8 cellular contexts compared by ENCODE assay signal in the genomic region with DNA sequence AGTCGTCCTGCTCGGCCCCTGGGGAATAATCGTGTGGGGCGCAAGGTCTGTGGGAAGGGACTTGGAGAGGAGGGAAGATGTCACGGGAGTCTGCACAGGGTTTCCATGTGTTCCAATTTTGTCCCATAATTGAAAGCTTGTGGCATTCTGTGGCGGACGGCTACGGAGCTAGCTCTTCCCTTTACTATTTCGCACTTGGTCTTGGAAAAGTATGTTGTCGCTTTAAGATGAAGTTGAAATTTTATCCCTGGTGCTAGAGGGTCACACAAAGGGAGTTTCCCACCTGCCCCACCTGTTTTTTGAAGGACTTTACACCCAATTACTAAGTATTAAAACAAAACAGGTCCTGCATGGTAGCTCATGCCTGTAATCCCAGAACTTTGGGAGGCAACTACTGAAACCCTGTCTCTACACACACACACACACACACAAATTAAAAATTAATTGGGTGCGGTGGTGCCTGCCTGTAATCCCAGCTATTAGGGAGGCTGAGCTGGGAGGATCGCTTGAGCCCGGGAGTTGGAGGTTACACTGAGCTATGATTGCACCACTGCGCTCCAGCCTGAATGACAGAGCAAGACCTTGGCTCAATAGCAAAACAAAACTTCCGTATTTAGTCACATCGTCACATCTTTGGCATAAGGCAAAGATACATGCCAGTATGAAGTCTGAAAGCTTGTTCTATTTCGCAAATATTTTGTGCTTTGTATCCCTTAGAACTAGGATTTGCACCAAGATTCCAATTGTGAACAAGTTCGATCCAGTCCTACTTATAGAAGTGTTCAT. TPM values are rescaled to one million over a fixed set of nuclear protein-coding genes. Genes with fewer than 3 reads are reported as not detected.
A peak's percentile ranks its signal among the peaks of the same experiment; 100 is the strongest.
DNase-seq lines count a peak whose midpoint lies in the region; ATAC-seq and TF ChIP-seq lines count a peak whose summit lies in the region.

No MANE protein-coding gene starts in this region.

- BruUV-seq in Panc1 (replicated peaks; lab: Mats Ljungman, UMichigan): TSS peak; percentile 92

- POLR2A ChIA-PET in Panc1 (lab: Charles Lee): interaction anchor here (0.6 kb wide), 3 partner anchors 58 to 355 kb away, joined by 3 to 7 read pairs (median 4); no protein-coding TSS in a partner anchor

- H3K36me3 Mint-ChIP-seq in dendritic cell treated with granulocyte-macrophage colony-stimulating factor and Interleukin-4, amounts not matched to agents 40 ng/mL and 50 ng/mL, for 4 days (ENCODE audit: low read depth): peaks cover 77% of the 10 kb centered on the region

- H3K27ac ChIP-seq in Panc1 (ENCODE audit: low read length) (peak overlapping the region; percentile 92), upper lobe of left lung (peak overlapping the region; percentile 100)

- intact Hi-C loops in Panc1 (cut with micrococcal nuclease; ENCODE audit: unreplicated experiment): no loop called here
- intact Hi-C loops in dendritic cell treated with granulocyte-macrophage colony-stimulating factor and Interleukin-4, amounts not matched to agents 40 ng/mL and 50 ng/mL, for 4 days (cut with micrococcal nuclease): loop anchor here (5.0 to 10.0 kb wide), 2 partner anchors 75 to 123 kb away; partner anchors contain the start of genes COG3 and SLC25A30

- DNase-seq in DMS 273 (lab: John Stamatoyannopoulos, UW; ENCODE audit: unreplicated experiment) (peak; percentile 29), DMS 273 treated with DMSO at 0.1 percent for 48 hours (lab: John Stamatoyannopoulos, UW) (no peak), Panc1 (ENCODE audit: low read depth, low spot score) (no peak), medulla oblongata (ENCODE audit: extremely low spot score) (peak; percentile 32), upper lobe of left lung (peak in 1 of 2 donors; percentile 72)

- H3K27me3 Mint-ChIP-seq in dendritic cell treated with granulocyte-macrophage colony-stimulating factor and Interleukin-4, amounts not matched to agents 40 ng/mL and 50 ng/mL, for 4 days: no peaks in the 10 kb centered on the region

- peak overlapping the region; percentile 91 for H3K4me3 Mint-ChIP-seq in dendritic cell treated with granulocyte-macrophage colony-stimulating factor and Interleukin-4, amounts not matched to agents 40 ng/mL and 50 ng/mL, for 4 days

- peaks cover 13% of the 10 kb centered on the region for H3K4me1 ChIP-seq in Panc1 (ENCODE audit: control insufficient read depth, insufficient read depth, low read length)
- peaks cover 32 to 43% (median 36%) of the 10 kb centered on the region in 4 donors for H3K4me1 ChIP-seq in upper lobe of left lung

- H3K9me3 ChIP-seq in Panc1 (ENCODE audit: control insufficient read depth, insufficient read depth, low read depth, low read length) (no peaks in the 10 kb centered on the region), upper lobe of left lung (no peaks in the 10 kb centered on the region)

- peaks cover 28% of the 10 kb centered on the region for H3K4me1 Mint-ChIP-seq in dendritic cell treated with granulocyte-macrophage colony-stimulating factor and Interleukin-4, amounts not matched to agents 40 ng/mL and 50 ng/mL, for 4 days (ENCODE audit: low read depth)

- peak overlapping the region; percentile 99 for H3K27ac Mint-ChIP-seq in dendritic cell treated with granulocyte-macrophage colony-stimulating factor and Interleukin-4, amounts not matched to agents 40 ng/mL and 50 ng/mL, for 4 days

- no peak for TF ChIP-seq POLR2A in upper lobe of left lung (IDR thresholded peaks at IDR 0.05)

- TF ChIP-seq CTCF in Panc1 (IDR thresholded peaks at IDR 0.05): no peak
- TF ChIP-seq CTCF in upper lobe of left lung (IDR thresholded peaks at IDR 0.05): no peak

- peak; percentile 4; the same call in 1 of the 2 replicates for ATAC-seq in Panc1
- ATAC-seq in upper lobe of left lung (ENCODE audit: low FRiP score in 2 of 2): peak in 1 of 2 donors; percentile 26
- ATAC-seq in HG03432 (IDR thresholded peaks at IDR 0.05; ENCODE audit: unreplicated experiment): no peak
- no peak for ATAC-seq in HG02798 (IDR thresholded peaks at IDR 0.05; ENCODE audit: poor library complexity, unreplicated experiment)

- H3K36me3 ChIP-seq in Panc1 (ENCODE audit: control insufficient read depth, insufficient read depth, low read length) (peaks cover 34% of the 10 kb centered on the region), upper lobe of left lung (peaks cover 25 to 61% (median 33%) of the 10 kb centered on the region in 4 donors)

- no peak for TF ChIP-seq EP300 in upper lobe of left lung (IDR thresholded peaks at IDR 0.05)

- CTCF ChIA-PET in Panc1 (lab: Charles Lee): interaction anchor here (0.6 kb wide), 1 partner anchor 295 kb away, joined by 11 read pairs; no protein-coding TSS in a partner anchor

- H3K4me3 ChIP-seq in Panc1 (ENCODE audit: low read depth in 2 of 2, low read length in 2 of 2) (peak overlapping the region; percentile 89 to 93), upper lobe of left lung (peak overlapping the region; percentile 49 to 95 (median 82))

- no peaks in the 10 kb centered on the region for H3K9me3 Mint-ChIP-seq in dendritic cell treated with granulocyte-macrophage colony-stimulating factor and Interleukin-4, amounts not matched to agents 40 ng/mL and 50 ng/mL, for 4 days

- in situ Hi-C loops in Panc1 (cut with HindIII; ENCODE audit: low pct_unique_long_range_greater_than_20kb, low sequenced_read_pairs): no loop called here

- WGBS in upper lobe of left lung, 2 donors: 17 to 20% methylated on average over 15 to 18 of the region's 18 CpGs

- H3K27me3 ChIP-seq in Panc1 (ENCODE audit: control insufficient read depth, insufficient read depth, low read length): no peaks in the 10 kb centered on the region
- H3K27me3 ChIP-seq in upper lobe of left lung: no peaks in the 10 kb centered on the region

RNA-seq across cellular contexts. Expression of gene TPT1, which starts 1.0 kb away (rescaled TPM):
- total RNA-seq in Panc1 (2021; ENCODE audit: unreplicated experiment) (939 TPM), upper lobe of left lung (1,000 to 10,000 TPM; 1,931 to 4,546 (median 2,844) TPM)
- 1,185 TPM for polyA plus RNA-seq in Panc1 (2012; ENCODE audit: insufficient read length)

Comparison
In these comparisons a context has a peak if more than half of its experiments do, and no peak if none do; other contexts are left out.
1. DNase-seq: peak in DMS 273 (single experiment) and medulla oblongata (single experiment); none in DMS 273 treated with DMSO at 0.1 percent for 48 hours (single experiment) and Panc1 (single experiment).